ENCODE assay signal across 8 cellular contexts in the genomic region with DNA sequence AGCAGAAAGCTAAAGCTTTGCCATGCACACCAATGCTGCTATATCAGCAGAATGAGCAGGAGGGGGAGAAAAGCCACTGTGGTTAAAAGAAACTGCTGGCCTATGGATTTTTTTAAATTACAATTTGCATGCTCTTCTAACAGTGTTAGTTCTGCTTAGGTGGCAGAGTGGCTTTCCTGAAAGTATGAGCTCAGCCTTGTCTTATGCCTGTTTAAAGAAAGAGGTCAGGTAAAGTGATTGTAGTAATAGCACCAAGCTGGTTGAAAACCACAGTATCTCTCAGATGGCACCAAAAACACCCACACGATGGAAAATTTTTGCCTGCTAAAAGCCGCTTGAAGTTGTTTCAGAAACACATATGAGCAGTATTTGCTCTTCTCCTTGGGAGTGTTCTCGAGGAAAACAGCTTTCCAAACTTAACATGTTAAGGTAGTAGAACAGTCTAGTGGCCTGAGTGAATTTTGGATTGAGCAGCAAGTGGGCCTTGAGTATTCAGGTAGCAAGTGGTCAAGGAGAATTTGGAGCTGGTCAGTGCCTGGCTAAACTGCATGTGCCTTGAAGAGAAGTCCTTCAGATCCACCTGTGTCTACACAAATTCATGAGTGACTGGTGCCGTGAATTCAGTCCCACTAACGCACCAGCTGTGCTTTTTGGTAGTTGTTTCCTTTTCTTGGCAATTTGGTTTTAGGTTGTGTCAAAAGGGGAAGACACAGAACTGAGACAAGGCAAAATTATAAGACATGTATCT. TPM values are rescaled to one million over a fixed set of nuclear protein-coding genes. Genes with fewer than 3 reads are reported as not detected.
DNase-seq lines count a peak whose midpoint lies in the region; ATAC-seq and TF ChIP-seq lines count a peak whose summit lies in the region.

No MANE protein-coding gene starts in this region.

- DNase-seq in GM10266 (ENCODE audit: extremely low spot score) = peak; percentile 30
- DNase-seq in KBM-7 = peak; percentile 67
- DNase-seq in upper lobe of right lung = no peak
- no peak for DNase-seq in kidney glomerular epithelial cell (lab: John Stamatoyannopoulos, UW)
- DNase-seq in head of caudate nucleus = no peak
- no peak for DNase-seq in HPDE6-E6E7 (ENCODE audit: extremely low spot score)

- intact Hi-C loops in upper lobe of right lung (cut with DNase I) (no loop called here), head of caudate nucleus (cut with DNase I) (no loop called here)

- TF ChIP-seq CTCF in GM10266 (IDR thresholded peaks at IDR 0.05; ENCODE audit: control insufficient read depth, insufficient read depth, low read depth, missing control alignments) (peak; percentile 8), upper lobe of right lung (IDR thresholded peaks at IDR 0.05) (no peak)

- no peak overlapping the region for H3K4me3 ChIP-seq in upper lobe of right lung

- in situ Hi-C loops in KBM-7 (cut with MboI; ENCODE audit: low pct_unique_long_range_greater_than_20kb, low sequenced_read_pairs) = no loop called here

- H3K4me1 ChIP-seq in upper lobe of right lung = peaks cover 11% of the 10 kb centered on the region

- H3K36me3 ChIP-seq in upper lobe of right lung = no peaks in the 10 kb centered on the region

- H3K27me3 ChIP-seq in upper lobe of right lung = no peaks in the 10 kb centered on the region

- H3K27ac ChIP-seq in angular gyrus (ENCODE audit: low read depth, low read length) (peak overlapping the region; percentile 68), upper lobe of right lung (peak overlapping the region; percentile 2)

- no peaks in the 10 kb centered on the region for H3K9me3 ChIP-seq in upper lobe of right lung

- peak; percentile 83 for ATAC-seq in GM21515 (IDR thresholded peaks at IDR 0.05; ENCODE audit: unreplicated experiment)
- ATAC-seq in upper lobe of right lung = peak; percentile 63

RNA-seq across cellular contexts. Expression of a gene that starts 19.6 kb away (rescaled TPM):
- total RNA-seq in upper lobe of right lung = 106 TPM

RNA-seq across cellular contexts. Expression of a gene that starts 53.6 kb away (rescaled TPM):
- total RNA-seq in upper lobe of right lung = 74.2 TPM

Comparison
In these comparisons a context has a peak if more than half of its experiments do, and no peak if none do; other contexts are left out.
1. DNase-seq: peak in GM10266 (single experiment) and KBM-7 (single experiment); none in upper lobe of right lung (single experiment), kidney glomerular epithelial cell (single experiment), head of caudate nucleus (0 of 42) and HPDE6-E6E7 (single experiment).